9 cellular contexts compared by ENCODE assay signal in the genomic region with DNA sequence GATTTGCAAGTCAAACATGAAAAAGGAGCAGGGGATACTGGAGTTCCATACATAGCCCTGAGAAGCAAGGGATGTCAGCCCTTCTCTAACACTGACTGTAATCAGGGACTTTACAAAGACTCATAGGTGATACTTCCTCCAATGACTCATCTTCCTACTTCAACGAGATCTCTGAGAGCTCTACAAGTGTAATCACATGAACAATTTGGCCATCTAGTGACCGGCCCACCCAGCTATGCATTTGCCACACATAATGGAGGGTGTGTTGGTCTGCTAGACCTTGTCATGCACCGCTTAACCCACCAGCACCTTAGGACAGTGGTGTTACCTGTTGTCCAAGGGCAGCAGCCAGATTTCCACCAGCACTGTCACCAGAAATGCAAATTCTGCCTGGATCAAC.
A peak's percentile ranks its signal among the peaks of the same experiment; 100 is the strongest.
DNase-seq lines count a peak whose midpoint lies in the region; ATAC-seq, FAIRE-seq and TF ChIP-seq lines count a peak whose summit lies in the region.
"Had no signal": no experiment of that assay in that cellular context is flagged by ENCODE, and none has a peak within 500 bp of the region (broad histone marks: within the 10 kb centered on the region; RNA-seq: fewer than 3 reads in every experiment).

No MANE protein-coding gene starts in this region.

- no peaks in the 10 kb centered on the region for H3K4me1 ChIP-seq in uterus
- H3K4me1 ChIP-seq: parathyroid adenoma had no signal

- no peak overlapping the region for H3K4me3 ChIP-seq in uterus

- H3K36me3 Mint-ChIP-seq in chondrocyte (ENCODE audit: low read depth) (peaks cover 10% of the 10 kb centered on the region), nephron progenitor cell (ENCODE audit: low read depth) (peaks cover 17% of the 10 kb centered on the region)

- H3K4me1 Mint-ChIP-seq in chondrocyte (ENCODE audit: low read depth) (peaks cover 3% of the 10 kb centered on the region), nephron progenitor cell (no peaks in the 10 kb centered on the region)

- H3K4me3 Mint-ChIP-seq in chondrocyte (ENCODE audit: unreplicated experiment) = no peak overlapping the region
- H3K4me3 Mint-ChIP-seq in nephron progenitor cell = no peak overlapping the region

- no peaks in the 10 kb centered on the region for H3K9me3 ChIP-seq in uterus

- no peak for TF ChIP-seq CTCF in chondrocyte (IDR thresholded peaks at IDR 0.05)
- TF ChIP-seq CTCF in nephron progenitor cell (IDR thresholded peaks at IDR 0.05) = no peak
- TF ChIP-seq CTCF in uterus (IDR thresholded peaks at IDR 0.05) = no peak

- H3K27ac ChIP-seq in uterus = no peak overlapping the region
- H3K27ac ChIP-seq: parathyroid adenoma had no signal

- peak; percentile 88 for ATAC-seq in GM21526 (IDR thresholded peaks at IDR 0.05; ENCODE audit: low FRiP score, unreplicated experiment)

- DNase-seq in GM18507 (ENCODE audit: extremely low spot score, insufficient read length, low read depth) (peak; percentile 30), HK-2 (ENCODE audit: unreplicated experiment) (peak; percentile 68), glomerular visceral epithelial cell (ENCODE audit: extremely low spot score) (peak; percentile 68), NCI-H1694 (lab: John Stamatoyannopoulos, UW) (no peak), chondrocyte (ENCODE audit: low spot score) (no peak), nephron progenitor cell (no peak), uterus (no peak)

- no peaks in the 10 kb centered on the region for H3K27me3 ChIP-seq in uterus

- H3K27ac Mint-ChIP-seq in chondrocyte (ENCODE audit: unreplicated experiment) (no peak overlapping the region), nephron progenitor cell (no peak overlapping the region)

- H3K27me3 Mint-ChIP-seq in chondrocyte (ENCODE audit: low read depth) (no peaks in the 10 kb centered on the region), nephron progenitor cell (ENCODE audit: low read depth, poor library complexity) (peaks cover 3% of the 10 kb centered on the region)

- H3K36me3 ChIP-seq in uterus = no peaks in the 10 kb centered on the region

- no peak for TF ChIP-seq POLR2A in uterus (IDR thresholded peaks at IDR 0.05)

- intact Hi-C loops in uterus (cut with DNase I; ENCODE audit: low total_unique reads) = no loop called here

- H3K9me3 Mint-ChIP-seq in chondrocyte (ENCODE audit: low read depth) = no peaks in the 10 kb centered on the region
- H3K9me3 Mint-ChIP-seq in nephron progenitor cell = no peaks in the 10 kb centered on the region

- FAIRE-seq in GM18507 (lab: Jason Lieb, UNC) = peak; percentile 78

Comparison
In these comparisons a context has a peak if more than half of its experiments do, and no peak if none do; other contexts are left out.
1. DNase-seq: peak in GM18507 (single experiment), HK-2 (single experiment) and glomerular visceral epithelial cell (single experiment); none in NCI-H1694 (single experiment), chondrocyte (single experiment), nephron progenitor cell (single experiment) and uterus (0 of 2).